Comparison of ENCODE assay signal across 8 cellular contexts in the genomic region with DNA sequence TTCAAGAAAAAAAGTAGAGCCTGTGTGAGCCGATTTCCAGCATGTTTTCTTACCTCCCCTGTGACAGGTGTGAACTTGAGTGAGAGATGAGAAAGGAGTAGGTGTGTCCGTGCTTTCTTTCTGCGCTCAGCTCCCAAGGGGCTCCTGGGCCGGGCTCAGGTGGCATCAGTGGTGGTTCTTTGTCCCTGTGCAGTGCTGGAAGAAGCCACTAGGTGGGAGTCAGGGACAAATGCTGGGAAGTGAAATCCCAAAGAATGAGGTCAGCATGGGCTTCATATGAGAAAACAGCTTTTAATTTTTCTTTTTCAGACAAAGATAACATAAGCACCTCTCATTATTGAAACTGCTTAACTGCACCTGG. TPM values are rescaled to one million over a fixed set of nuclear protein-coding genes. Genes with fewer than 3 reads are reported as not detected.
A peak's percentile ranks its signal among the peaks of the same experiment; 100 is the strongest.
DNase-seq lines count a peak whose midpoint lies in the region; ATAC-seq and TF ChIP-seq lines count a peak whose summit lies in the region.

No MANE protein-coding gene starts in this region.

- peaks cover 9% of the 10 kb centered on the region for H3K4me1 ChIP-seq in right cardiac atrium (ENCODE audit: control insufficient read depth, insufficient read depth, low read length)

- peak; percentile 69 to 75 for ATAC-seq in right cardiac atrium

- peaks cover 18% of the 10 kb centered on the region for H3K27me3 Mint-ChIP-seq in activated T-helper 1 cell treated with anti-CD3 and anti-CD28 coated beads, Interleukin-12 subunit alpha, Interleukin-12 subunit beta, Interleukin-2, Interleukin-4 antibody, amounts not matched to agents 30 ng/mL and 10 ng/mL and 1 ng/mL, durations not matched to agents 14 hours and 24 hours and 36 hours (ENCODE audit: insufficient read depth)

- in situ Hi-C loops in GM13977 (cut with MboI; ENCODE audit: low pct_unique_long_range_greater_than_20kb, low sequenced_read_pairs, unreplicated experiment): no loop called here

- WGBS in right cardiac atrium: 10% methylated on average over 4 of the region's 4 CpGs

- H3K27me3 ChIP-seq in right cardiac atrium (ENCODE audit: control insufficient read depth, insufficient read depth): no peaks in the 10 kb centered on the region

- H3K27ac Mint-ChIP-seq in activated T-helper 1 cell treated with anti-CD3 and anti-CD28 coated beads, Interleukin-12 subunit alpha, Interleukin-12 subunit beta, Interleukin-2, Interleukin-4 antibody, amounts not matched to agents 30 ng/mL and 10 ng/mL and 1 ng/mL, durations not matched to agents 14 hours and 24 hours and 36 hours: no peak overlapping the region

- H3K27ac ChIP-seq in right cardiac atrium (ENCODE audit: low read length): no peak overlapping the region

- H3K4me3 ChIP-seq in AG04449 (ENCODE audit: low read depth, low read length) (no peak overlapping the region), right cardiac atrium (ENCODE audit: low read length) (no peak overlapping the region)

- H3K36me3 Mint-ChIP-seq in activated T-helper 1 cell treated with anti-CD3 and anti-CD28 coated beads, Interleukin-12 subunit alpha, Interleukin-12 subunit beta, Interleukin-2, Interleukin-4 antibody, amounts not matched to agents 30 ng/mL and 10 ng/mL and 1 ng/mL, durations not matched to agents 14 hours and 24 hours and 36 hours (ENCODE audit: low read depth): no peaks in the 10 kb centered on the region

- DNase-seq in AG04449 (ENCODE audit: low read depth, low spot score): no peak
- no peak for DNase-seq in GM13977 (ENCODE audit: low spot score)
- DNase-seq in NCI-H2029 treated with DMSO at 0.1 percent for 48 hours (lab: John Stamatoyannopoulos, UW): peak; percentile 77
- peak; percentile 29 for DNase-seq in amniotic stem cell (lab: John Stamatoyannopoulos, UW)
- peak; percentile 57 to 86 (median 77) for DNase-seq in right cardiac atrium
- DNase-seq in retina: peak; percentile 88
- no peak for DNase-seq in cortex of kidney (lab: John Stamatoyannopoulos, UW)
- DNase-seq in activated T-helper 1 cell treated with anti-CD3 and anti-CD28 coated beads, Interleukin-12 subunit alpha, Interleukin-12 subunit beta, Interleukin-2, Interleukin-4 antibody, amounts not matched to agents 30 ng/mL and 10 ng/mL and 1 ng/mL, durations not matched to agents 14 hours and 24 hours and 36 hours (ENCODE audit: low spot score): no peak

- peak; percentile 89 for TF ChIP-seq CTCF in AG04449 (IDR thresholded peaks at IDR 0.05; ENCODE audit: insufficient read depth, low read length, missing control alignments)
- TF ChIP-seq CTCF in GM13977 (IDR thresholded peaks at IDR 0.05; ENCODE audit: extremely low read depth, insufficient read depth, missing control alignments): peak; percentile 69

- no peak overlapping the region for H3K4me3 Mint-ChIP-seq in activated T-helper 1 cell treated with anti-CD3 and anti-CD28 coated beads, Interleukin-12 subunit alpha, Interleukin-12 subunit beta, Interleukin-2, Interleukin-4 antibody, amounts not matched to agents 30 ng/mL and 10 ng/mL and 1 ng/mL, durations not matched to agents 14 hours and 24 hours and 36 hours

- no peaks in the 10 kb centered on the region for H3K9me3 ChIP-seq in right cardiac atrium (ENCODE audit: control insufficient read depth, low read length)

- H3K4me1 Mint-ChIP-seq in activated T-helper 1 cell treated with anti-CD3 and anti-CD28 coated beads, Interleukin-12 subunit alpha, Interleukin-12 subunit beta, Interleukin-2, Interleukin-4 antibody, amounts not matched to agents 30 ng/mL and 10 ng/mL and 1 ng/mL, durations not matched to agents 14 hours and 24 hours and 36 hours (ENCODE audit: low read depth): peaks cover under 1% of the 10 kb centered on the region

- CTCF ChIA-PET in AG04449 (lab: Yijun Ruan, JAX): interaction anchor here (0.6 to 12.8 kb wide), 42 partner anchors 8 to 528 kb away, joined by 3 to 262 read pairs (median 6); a partner anchor contains a TSS

- no peaks in the 10 kb centered on the region for H3K9me3 Mint-ChIP-seq in activated T-helper 1 cell treated with anti-CD3 and anti-CD28 coated beads, Interleukin-12 subunit alpha, Interleukin-12 subunit beta, Interleukin-2, Interleukin-4 antibody, amounts not matched to agents 30 ng/mL and 10 ng/mL and 1 ng/mL, durations not matched to agents 14 hours and 24 hours and 36 hours

- POLR2A ChIA-PET in AG04449 (lab: Yijun Ruan, JAX): no interaction called here

- intact Hi-C loops in right cardiac atrium (cut with DNase I): loop anchor here (1.0 to 10.0 kb wide), 5 partner anchors 57 to 96 kb away; a partner anchor contains a TSS
- intact Hi-C loops in activated T-helper 1 cell treated with anti-CD3 and anti-CD28 coated beads, Interleukin-12 subunit alpha, Interleukin-12 subunit beta, Interleukin-2, Interleukin-4 antibody, amounts not matched to agents 30 ng/mL and 10 ng/mL and 1 ng/mL, durations not matched to agents 14 hours and 24 hours and 36 hours (cut with micrococcal nuclease): loop anchor here (2.0 kb wide), 1 partner anchor 93 kb away; no protein-coding TSS in a partner anchor

RNA-seq across cellular contexts. Expression of a gene that starts 57.8 kb away (rescaled TPM):
- 10 to 100 TPM; 13.7 to 45.3 (median 27.3) TPM for total RNA-seq in right cardiac atrium
- 16.6 TPM for polyA plus RNA-seq in right cardiac atrium
- 0.62 and 2.9 TPM in 2 replicates for total RNA-seq in activated T-helper 1 cell treated with anti-CD3 and anti-CD28 coated beads, Interleukin-12 subunit alpha, Interleukin-12 subunit beta, Interleukin-2, Interleukin-4 antibody, amounts not matched to agents 30 ng/mL and 10 ng/mL and 1 ng/mL, durations not matched to agents 14 hours and 24 hours and 36 hours

Comparison
In these comparisons a context has a peak if more than half of its experiments do, and no peak if none do; other contexts are left out.
1. DNase-seq: peak in NCI-H2029 treated with DMSO at 0.1 percent for 48 hours (single experiment), amniotic stem cell (single experiment), right cardiac atrium (3 of 3) and retina (single experiment); none in AG04449 (single experiment), GM13977 (single experiment), cortex of kidney (single experiment) and activated T-helper 1 cell treated with anti-CD3 and anti-CD28 coated beads, Interleukin-12 subunit alpha, Interleukin-12 subunit beta, Interleukin-2, Interleukin-4 antibody, amounts not matched to agents 30 ng/mL and 10 ng/mL and 1 ng/mL, durations not matched to agents 14 hours and 24 hours and 36 hours (single experiment).